Comparison of ENCODE assay signal across 18 cellular contexts in genomic region chr4:68570122-68570507, GRCh38. TPM values are rescaled to one million over a fixed set of nuclear protein-coding genes. Genes with fewer than 3 reads are reported as not detected.
DNase-seq lines count a peak whose midpoint lies in the region; ATAC-seq and TF ChIP-seq lines count a peak whose summit lies in the region.
"Had no signal": no experiment of that assay in that cellular context is flagged by ENCODE, and none has a peak within 500 bp of the region (broad histone marks: within the 10 kb centered on the region; RNA-seq: fewer than 3 reads in every experiment).

No MANE protein-coding gene starts in this region.

- peak overlapping the region; percentile 52; the same call in 1 of the 2 replicates for H3K27ac ChIP-seq in VCaP
- H3K27ac ChIP-seq in right cardiac atrium (ENCODE audit: low read length) = no peak overlapping the region
- H3K27ac ChIP-seq in colonic mucosa = no peak overlapping the region
- H3K27ac ChIP-seq: left lung had no signal

- no peak overlapping the region for H3K9ac ChIP-seq in colonic mucosa (ENCODE audit: low read depth in 2 of 2, low read length in 2 of 2)

- H3K4me1 ChIP-seq in right cardiac atrium (ENCODE audit: control insufficient read depth, insufficient read depth, low read length) (no peaks in the 10 kb centered on the region), colonic mucosa (no peaks in the 10 kb centered on the region)
- H3K4me1 ChIP-seq: left lung had no signal

- peak; percentile 27 for ATAC-seq in GM19467 (IDR thresholded peaks at IDR 0.05; ENCODE audit: unreplicated experiment)
- ATAC-seq in HG03039 (IDR thresholded peaks at IDR 0.05; ENCODE audit: unreplicated experiment) = peak; percentile 32
- no peak for ATAC-seq in Right ventricle myocardium superior (ENCODE audit: poor library complexity)
- ATAC-seq in right cardiac atrium = no peak
- ATAC-seq: effector memory CD8-positive, alpha-beta T cell; left lung; PC-3; stimulated activated naive CD8-positive, alpha-beta T cell treated with anti-CD3 and anti-CD28 coated beads, Interleukin-15, Interleukin-2, amounts not matched to agents 100 U/mL and 50 U/mL, for 24 hours had no signal

- peak overlapping the region; percentile 31 for H3K4me3 ChIP-seq in GM12865 (ENCODE audit: low read depth, low read length)
- H3K4me3 ChIP-seq in right cardiac atrium (ENCODE audit: low read length) = no peak overlapping the region
- H3K4me3 ChIP-seq in colonic mucosa = no peak overlapping the region
- H3K4me3 ChIP-seq: left lung, smooth muscle cell had no signal

- H3K9me3 ChIP-seq in right cardiac atrium (ENCODE audit: control insufficient read depth, low read length) (no peaks in the 10 kb centered on the region), colonic mucosa (no peaks in the 10 kb centered on the region)
- H3K9me3 ChIP-seq: left lung had no signal

- WGBS in right cardiac atrium = no CpG with 5 or more reads among the region's 4 CpGs

- H3K27me3 ChIP-seq in right cardiac atrium (ENCODE audit: control insufficient read depth, insufficient read depth) (no peaks in the 10 kb centered on the region), colonic mucosa (no peaks in the 10 kb centered on the region)
- H3K27me3 ChIP-seq: left lung had no signal

- no peaks in the 10 kb centered on the region for H3K36me3 ChIP-seq in colonic mucosa
- H3K36me3 ChIP-seq: left lung had no signal

- intact Hi-C loops in Right ventricle myocardium superior (cut with DNase I) = no loop called here
- intact Hi-C loops in posterior cingulate gyrus (cut with DNase I) = no loop called here
- intact Hi-C loops in right cardiac atrium (cut with DNase I) = no loop called here
- intact Hi-C loops in colonic mucosa (cut with DNase I) = no loop called here

- DNase-seq in GM12865 (ENCODE audit: low read depth) (peak; percentile 71), Right ventricle myocardium superior (no peak), posterior cingulate gyrus (no peak), right cardiac atrium (no peak), colonic mucosa (no peak)
- DNase-seq: CD4-positive, alpha-beta T cell; effector memory CD8-positive, alpha-beta T cell; left lung; NCI-H2081; NCI-H526 treated with DMSO at 0.1 percent for 48 hours; PC-3; stimulated activated naive CD8-positive, alpha-beta T cell treated with anti-CD3 and anti-CD28 coated beads, Interleukin-15, Interleukin-2, amounts not matched to agents 100 U/mL and 50 U/mL, for 24 hours had no signal

- no peak for TF ChIP-seq CTCF in GM12865 (IDR thresholded peaks at IDR 0.05; ENCODE audit: insufficient read depth, low read depth, low read length, missing control alignments)
- no peak for TF ChIP-seq CTCF in VCaP (conservative IDR thresholded peaks at IDR 0.05)
- TF ChIP-seq CTCF in colonic mucosa (IDR thresholded peaks at IDR 0.05) = no peak

RNA-seq across cellular contexts. Expression of gene UGT2B17, which starts 6.0 kb away (rescaled TPM):
- total RNA-seq in Right ventricle myocardium superior (not detected), right cardiac atrium (under 1 TPM in 1 of 4 donors, not detected in 3; 0.12 TPM), colonic mucosa (100 to 1,000 TPM; 561 to 639 TPM)
- 0.05 TPM for polyA plus RNA-seq in right cardiac atrium
- total RNA-seq: A673; CD4-positive, alpha-beta T cell; H4; PC-3; smooth muscle cell had no signal
- polyA plus RNA-seq: smooth muscle cell had no signal

Comparison
In these comparisons a context has a peak if more than half of its experiments do, and no peak if none do; other contexts are left out.
1. ATAC-seq: peak in GM19467 (single experiment) and HG03039 (single experiment); none in Right ventricle myocardium superior (single experiment) and right cardiac atrium (0 of 2).
2. RNA of gene UGT2B17, which starts 6.0 kb away (total RNA-seq): 561 to 639 TPM in colonic mucosa; not detected in Right ventricle myocardium superior (single experiment) and 0.12 TPM in right cardiac atrium; every median in the first group is over 100 times any median in the second.